In the genomic region with DNA sequence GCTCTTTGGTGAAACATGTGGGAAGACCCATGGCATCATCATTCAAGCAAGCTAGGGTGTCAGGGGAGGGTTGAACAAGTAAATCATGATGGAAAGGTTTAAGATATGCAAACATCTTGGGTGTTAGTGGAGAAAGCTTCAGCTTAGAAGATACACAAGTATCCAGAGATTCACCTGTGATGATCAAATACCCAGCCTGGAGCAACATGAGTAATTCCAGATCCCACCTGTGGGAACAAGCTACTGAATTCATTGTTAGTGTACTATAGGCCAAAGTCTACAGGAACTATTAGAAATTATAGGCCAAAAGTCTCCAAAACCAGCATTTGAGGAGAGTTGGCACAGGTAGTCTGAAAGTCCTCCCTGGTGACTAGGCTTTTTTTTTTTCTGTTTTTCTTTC, we compare ENCODE assay signal across 27 cellular contexts.
DNase-seq lines count a peak whose midpoint lies in the region; ATAC-seq, FAIRE-seq and TF ChIP-seq lines count a peak whose summit lies in the region.
"Had no signal": no experiment of that assay in that cellular context is flagged by ENCODE, and none has a peak within 500 bp of the region (broad histone marks: within the 10 kb centered on the region; RNA-seq: fewer than 3 reads in every experiment).

No MANE protein-coding gene starts in this region.

- FAIRE-seq in bronchial epithelial cell (lab: Jason Lieb, UNC) = peak; percentile 58
- FAIRE-seq: A204.1, G401.6, GM12891, GM19239 had no signal

- intact Hi-C loops in activated T-helper 1 cell treated with anti-CD3 and anti-CD28 coated beads, Interleukin-12 subunit alpha, Interleukin-12 subunit beta, Interleukin-2, Interleukin-4 antibody, amounts not matched to agents 30 ng/mL and 10 ng/mL and 1 ng/mL, durations not matched to agents 14 hours and 24 hours and 36 hours (cut with micrococcal nuclease) = no loop called here

- CTCF ChIA-PET in activated CD8-positive, alpha-beta T cell treated with anti-CD3 and anti-CD28 coated beads, Interleukin-2, amount 10 ng/mL, durations not matched to agents 7 days and 5 days (lab: Charles Lee) = no interaction called here

- no peak overlapping the region for H3K4me3 Mint-ChIP-seq in activated CD8-positive, alpha-beta T cell treated with anti-CD3 and anti-CD28 coated beads, Interleukin-2, amount 10 ng/mL, durations not matched to agents 7 days and 5 days
- H3K4me3 Mint-ChIP-seq in activated T-helper 1 cell treated with anti-CD3 and anti-CD28 coated beads, Interleukin-12 subunit alpha, Interleukin-12 subunit beta, Interleukin-2, Interleukin-4 antibody, amounts not matched to agents 30 ng/mL and 10 ng/mL and 1 ng/mL, durations not matched to agents 14 hours and 24 hours and 36 hours = no peak overlapping the region
- H3K4me3 Mint-ChIP-seq: CD14-positive monocyte; CD4-positive, alpha-beta memory T cell; CD4-positive, CD25-positive, alpha-beta regulatory T cell; CD8-positive, alpha-beta memory T cell had no signal

- H3K27me3 Mint-ChIP-seq in activated CD8-positive, alpha-beta T cell treated with anti-CD3 and anti-CD28 coated beads, Interleukin-2, amount 10 ng/mL, durations not matched to agents 7 days and 5 days (ENCODE audit: low read depth) = no peaks in the 10 kb centered on the region
- H3K27me3 Mint-ChIP-seq in activated T-helper 1 cell treated with anti-CD3 and anti-CD28 coated beads, Interleukin-12 subunit alpha, Interleukin-12 subunit beta, Interleukin-2, Interleukin-4 antibody, amounts not matched to agents 30 ng/mL and 10 ng/mL and 1 ng/mL, durations not matched to agents 14 hours and 24 hours and 36 hours (ENCODE audit: insufficient read depth) = no peaks in the 10 kb centered on the region
- H3K27me3 Mint-ChIP-seq: CD4-positive, alpha-beta memory T cell; CD4-positive, CD25-positive, alpha-beta regulatory T cell; CD8-positive, alpha-beta memory T cell had no signal

- no peaks in the 10 kb centered on the region for H3K36me3 ChIP-seq in bronchial epithelial cell (ENCODE audit: control insufficient read depth, insufficient read depth, low read length)
- H3K36me3 ChIP-seq: BE2C, BLaER1 had no signal

- no peak overlapping the region for H3K27ac Mint-ChIP-seq in activated CD8-positive, alpha-beta T cell treated with anti-CD3 and anti-CD28 coated beads, Interleukin-2, amount 10 ng/mL, durations not matched to agents 7 days and 5 days
- no peak overlapping the region for H3K27ac Mint-ChIP-seq in activated T-helper 1 cell treated with anti-CD3 and anti-CD28 coated beads, Interleukin-12 subunit alpha, Interleukin-12 subunit beta, Interleukin-2, Interleukin-4 antibody, amounts not matched to agents 30 ng/mL and 10 ng/mL and 1 ng/mL, durations not matched to agents 14 hours and 24 hours and 36 hours
- H3K27ac Mint-ChIP-seq: CD4-positive, alpha-beta memory T cell; CD4-positive, CD25-positive, alpha-beta regulatory T cell; CD8-positive, alpha-beta memory T cell had no signal

- H3K27me3 ChIP-seq in bronchial epithelial cell (ENCODE audit: control insufficient read depth, insufficient read depth, low read length) (no peaks in the 10 kb centered on the region), foreskin keratinocyte (peaks cover 5% of the 10 kb centered on the region)
- H3K27me3 ChIP-seq: BE2C, BLaER1 had no signal

- H3K9me3 Mint-ChIP-seq in activated CD8-positive, alpha-beta T cell treated with anti-CD3 and anti-CD28 coated beads, Interleukin-2, amount 10 ng/mL, durations not matched to agents 7 days and 5 days (ENCODE audit: insufficient read depth) = no peaks in the 10 kb centered on the region
- peaks cover 3% of the 10 kb centered on the region for H3K9me3 Mint-ChIP-seq in activated T-helper 1 cell treated with anti-CD3 and anti-CD28 coated beads, Interleukin-12 subunit alpha, Interleukin-12 subunit beta, Interleukin-2, Interleukin-4 antibody, amounts not matched to agents 30 ng/mL and 10 ng/mL and 1 ng/mL, durations not matched to agents 14 hours and 24 hours and 36 hours

- no peak overlapping the region for H3K27ac ChIP-seq in foreskin keratinocyte
- H3K27ac ChIP-seq: BLaER1 had no signal

- peak; percentile 67 for ATAC-seq in foreskin keratinocyte
- ATAC-seq in activated CD8-positive, alpha-beta T cell treated with anti-CD3 and anti-CD28 coated beads, Interleukin-2, amount 10 ng/mL, durations not matched to agents 7 days and 5 days = no peak
- no peak for ATAC-seq in HG02571 (IDR thresholded peaks at IDR 0.05; ENCODE audit: unreplicated experiment)

- H3K36me3 Mint-ChIP-seq in activated CD8-positive, alpha-beta T cell treated with anti-CD3 and anti-CD28 coated beads, Interleukin-2, amount 10 ng/mL, durations not matched to agents 7 days and 5 days (ENCODE audit: low read depth) = no peaks in the 10 kb centered on the region
- H3K36me3 Mint-ChIP-seq in activated T-helper 1 cell treated with anti-CD3 and anti-CD28 coated beads, Interleukin-12 subunit alpha, Interleukin-12 subunit beta, Interleukin-2, Interleukin-4 antibody, amounts not matched to agents 30 ng/mL and 10 ng/mL and 1 ng/mL, durations not matched to agents 14 hours and 24 hours and 36 hours (ENCODE audit: low read depth) = no peaks in the 10 kb centered on the region
- H3K36me3 Mint-ChIP-seq: CD14-positive monocyte; CD4-positive, alpha-beta memory T cell; CD4-positive, CD25-positive, alpha-beta regulatory T cell; CD8-positive, alpha-beta memory T cell had no signal

- POLR2A ChIA-PET in activated CD8-positive, alpha-beta T cell treated with anti-CD3 and anti-CD28 coated beads, Interleukin-2, amount 10 ng/mL, durations not matched to agents 7 days and 5 days (lab: Charles Lee) = no interaction called here

- H3K4me3 ChIP-seq in bronchial epithelial cell (ENCODE audit: low read depth, low read length) = no peak overlapping the region
- H3K4me3 ChIP-seq: BLaER1 had no signal

- no peaks in the 10 kb centered on the region for H3K4me1 Mint-ChIP-seq in activated CD8-positive, alpha-beta T cell treated with anti-CD3 and anti-CD28 coated beads, Interleukin-2, amount 10 ng/mL, durations not matched to agents 7 days and 5 days (ENCODE audit: low read depth)
- H3K4me1 Mint-ChIP-seq in activated T-helper 1 cell treated with anti-CD3 and anti-CD28 coated beads, Interleukin-12 subunit alpha, Interleukin-12 subunit beta, Interleukin-2, Interleukin-4 antibody, amounts not matched to agents 30 ng/mL and 10 ng/mL and 1 ng/mL, durations not matched to agents 14 hours and 24 hours and 36 hours (ENCODE audit: low read depth) = no peaks in the 10 kb centered on the region
- H3K4me1 Mint-ChIP-seq: CD14-positive monocyte; CD4-positive, alpha-beta memory T cell; CD4-positive, CD25-positive, alpha-beta regulatory T cell; CD8-positive, alpha-beta memory T cell had no signal

- DNase-seq in bronchial epithelial cell (ENCODE audit: low read depth) (peak; percentile 44), foreskin keratinocyte (peak; percentile 37 to 69), left kidney (ENCODE audit: low read depth, low spot score) (peak; percentile 15), EL (no peak)
- no peak for DNase-seq in activated CD8-positive, alpha-beta T cell treated with anti-CD3 and anti-CD28 coated beads, Interleukin-2, amount 10 ng/mL, durations not matched to agents 7 days and 5 days
- DNase-seq in activated T-helper 1 cell treated with anti-CD3 and anti-CD28 coated beads, Interleukin-12 subunit alpha, Interleukin-12 subunit beta, Interleukin-2, Interleukin-4 antibody, amounts not matched to agents 30 ng/mL and 10 ng/mL and 1 ng/mL, durations not matched to agents 14 hours and 24 hours and 36 hours (ENCODE audit: low spot score) = no peak
- DNase-seq: 8988T; ACHN; BE2C; C1 segment of cervical spinal cord; CD4-positive, alpha-beta memory T cell; CD4-positive, CD25-positive, alpha-beta regulatory T cell; CD8-positive, alpha-beta memory T cell; COR-L47; DMS 273 treated with DMSO at 0.1 percent for 48 hours; DMS153; DMS53; DMS79; DND-41; GF-D8 had no signal

- H3K4me1 ChIP-seq in foreskin keratinocyte = peaks cover 5% of the 10 kb centered on the region
- H3K4me1 ChIP-seq: BE2C, BLaER1 had no signal

- TF ChIP-seq CTCF in bronchial epithelial cell (IDR thresholded peaks at IDR 0.05; ENCODE audit: insufficient read depth, low read length, severe bottlenecking) = no peak
- TF ChIP-seq CTCF in foreskin keratinocyte (conservative IDR thresholded peaks at IDR 0.05) = no peak

Comparison
In these comparisons a context has a peak if more than half of its experiments do, and no peak if none do; other contexts are left out.
1. DNase-seq: peak in bronchial epithelial cell (single experiment), foreskin keratinocyte (2 of 2) and left kidney (single experiment); none in EL (single experiment), activated CD8-positive, alpha-beta T cell treated with anti-CD3 and anti-CD28 coated beads, Interleukin-2, amount 10 ng/mL, durations not matched to agents 7 days and 5 days (single experiment) and activated T-helper 1 cell treated with anti-CD3 and anti-CD28 coated beads, Interleukin-12 subunit alpha, Interleukin-12 subunit beta, Interleukin-2, Interleukin-4 antibody, amounts not matched to agents 30 ng/mL and 10 ng/mL and 1 ng/mL, durations not matched to agents 14 hours and 24 hours and 36 hours (single experiment).